Comparison of ENCODE assay signal across 11 cellular contexts in genomic region chr11:33707831-33708230, GRCh38. TPM values are rescaled to one million over a fixed set of nuclear protein-coding genes. Genes with fewer than 3 reads are reported as not detected.
A peak's percentile ranks its signal among the peaks of the same experiment; 100 is the strongest.
DNase-seq lines count a peak whose midpoint lies in the region; ATAC-seq and TF ChIP-seq lines count a peak whose summit lies in the region.
"Not testable (repeated sequence)": the region's sequence is repeated elsewhere in the genome, so short reads cannot be mapped to it uniquely, and the experiment has no call there.
"Had no signal": no experiment of that assay in that cellular context is flagged by ENCODE, and none has a peak within 500 bp of the region (broad histone marks: within the 10 kb centered on the region; RNA-seq: fewer than 3 reads in every experiment).

No MANE protein-coding gene starts in this region.

- H3K9me3 ChIP-seq in heart left ventricle, gastrocnemius medialis: not testable (repeated sequence)

- 20 to 39% (median 25%) methylated on average over 1 to 2 of the region's 2 CpGs for WGBS in heart left ventricle, 4 donors

- H3K36me3 ChIP-seq in heart left ventricle = peaks cover 0 to 80% (median 60%) of the 10 kb centered on the region in 9 donors
- H3K36me3 ChIP-seq in gastrocnemius medialis = peaks cover 2 to 39% of the 10 kb centered on the region in 2 donors

- in situ Hi-C loops in gastrocnemius medialis (cut with MboI; ENCODE audit: low sequenced_read_pairs in 4 of 4) = not testable (repeated sequence)

- peak overlapping the region; percentile 57 for H3K27ac ChIP-seq in RWPE1
- peak overlapping the region; percentile 100 for H3K27ac ChIP-seq in epithelial cell of prostate
- H3K27ac ChIP-seq in heart left ventricle = peak overlapping the region; percentile 38 to 91 (median 70)
- H3K27ac ChIP-seq in gastrocnemius medialis = peak overlapping the region; percentile 84 to 99 (median 85)

- H3K4me1 ChIP-seq in heart left ventricle (peaks cover 19 to 87% (median 68%) of the 10 kb centered on the region in 12 donors), gastrocnemius medialis (peaks cover 64 to 70% of the 10 kb centered on the region in 2 donors)

- not testable (repeated sequence) for TF ChIP-seq CTCF in RWPE1 (conservative IDR thresholded peaks at IDR 0.05; ENCODE audit: low read depth); heart left ventricle (IDR thresholded peaks at IDR 0.05); gastrocnemius medialis (IDR thresholded peaks at IDR 0.05 in 4 of 5, conservative IDR thresholded peaks at IDR 0.05 in 1 of 5)

- DNase-seq in DMS53 (lab: John Stamatoyannopoulos, UW) (peak; percentile 5), heart left ventricle (peak in 1 of 5 donors; percentile 51), lung microvascular endothelial cell (ENCODE audit: low read depth in 2 of 2) (peak; percentile 43 to 50), gastrocnemius medialis (peak; percentile 74 to 83)
- not testable (repeated sequence) for DNase-seq in RWPE1 (ENCODE audit: low spot score); epithelial cell of prostate (ENCODE audit: low read depth, low spot score); left colon

- not testable (repeated sequence) for H3K27me3 ChIP-seq in heart left ventricle, gastrocnemius medialis

- not testable (repeated sequence) for TF ChIP-seq POLR2A in heart left ventricle (IDR thresholded peaks at IDR 0.05); gastrocnemius medialis (IDR thresholded peaks at IDR 0.05)

- H3K4me3 ChIP-seq in heart left ventricle, gastrocnemius medialis: not testable (repeated sequence)

- intact Hi-C loops in heart left ventricle (cut with DNase I); left colon (cut with DNase I, micrococcal nuclease): not testable (repeated sequence)
- intact Hi-C loops in gastrocnemius medialis (cut with DNase I; ENCODE audit: low total_unique reads) = loop anchor here (10.0 kb wide), 3 partner anchors 453 to 727 kb away; partner anchors contain the start of genes CAT and HIPK3

- POLR2A ChIA-PET in RWPE1 (lab: Yijun Ruan, JAX; ENCODE audit: low non-redundant PET) = not testable (repeated sequence)

- CTCF ChIA-PET in RWPE1 (lab: Yijun Ruan, JAX) = not testable (repeated sequence)

- ATAC-seq in heart left ventricle = peak in 3 of 4 donors; percentile 57 to 74 (median 70)
- peak; percentile 6 for ATAC-seq in left colon
- ATAC-seq in gastrocnemius medialis = peak; percentile 78 to 79

RNA-seq across cellular contexts. Expression of gene C11orf91, which starts 7.2 kb away (rescaled TPM):
- total RNA-seq in heart left ventricle = under 1 TPM in 4 of 9 donors, not detected in 5; 0.56 to 1.00 (median 0.70) TPM
- not detected for polyA plus RNA-seq in heart left ventricle
- not detected for total RNA-seq in left colon
- total RNA-seq in lung microvascular endothelial cell = under 0.01 TPM in 1 of 2 replicates, not detected in the other
- total RNA-seq in gastrocnemius medialis = not detected
- total RNA-seq: GM12878, H9, OCI-LY7 had no signal
- polyA plus RNA-seq: CD4-positive, alpha-beta memory T cell; GM12878 had no signal

RNA-seq across cellular contexts. Expression of gene CD59, which starts 28.4 kb away (rescaled TPM):
- total RNA-seq in heart left ventricle (1,000 to 10,000 TPM in 3 of 9 donors, 100 to 1,000 TPM in 6; 588 to 1,434 (median 930) TPM), left colon (100 to 1,000 TPM; 271 to 585 TPM), lung microvascular endothelial cell (530 and 1,137 TPM in 2 replicates), gastrocnemius medialis (100 to 1,000 TPM; 476 to 717 (median 695) TPM)
- 1,000 to 10,000 TPM in 1 of 2 donors, 100 to 1,000 TPM in 1; 133 to 1,175 TPM for polyA plus RNA-seq in heart left ventricle

Comparison
In these comparisons a context has a peak if more than half of its experiments do, and no peak if none do; other contexts are left out.
1. ATAC-seq: peak in every context shown above with its lines; median percentile 78 in gastrocnemius medialis; 70 in heart left ventricle; 6 in left colon.